In genomic region chr9:93154293-93154903, GRCh38 we compare ENCODE assay signal across 3 cellular contexts.
TF ChIP-seq lines count a peak whose summit lies in the region.

No MANE protein-coding gene starts in this region.

TF ChIP-seq in HEK293T, 16 proteins besides CTCF, POLR2A, EP300 and RAD21 (continued from another document):
- TF ChIP-seq ELF4 (IDR thresholded peaks at IDR 0.05) = no peak
- TF ChIP-seq L3MBTL2 (conservative IDR thresholded peaks at IDR 0.05) = no peak
- TF ChIP-seq SP1 (IDR thresholded peaks at IDR 0.05) = no peak

TF ChIP-seq in SK-N-SH treated with all-trans-retinoic acid at 6 μM for 48 hours, 23 proteins besides CTCF, POLR2A, EP300 and RAD21 (continued from another document):
- TF ChIP-seq TSHZ2 (CRISPR knock-in tag; IDR thresholded peaks at IDR 0.05) (no peak), RARB (CRISPR knock-in tag; IDR thresholded peaks at IDR 0.05) (no peak), OSR1 (CRISPR knock-in tag; IDR thresholded peaks at IDR 0.05) (no peak), CSDC2 (CRISPR knock-in tag; IDR thresholded peaks at IDR 0.05) (no peak), POU6F1 (CRISPR knock-in tag; IDR thresholded peaks at IDR 0.05; ENCODE audit: borderline replicate concordance, low read depth) (no peak), ESRRG (CRISPR knock-in tag; IDR thresholded peaks at IDR 0.05) (no peak), ZNF70 (CRISPR knock-in tag; IDR thresholded peaks at IDR 0.05) (no peak), PATZ1 (CRISPR knock-in tag; IDR thresholded peaks at IDR 0.05; ENCODE audit: borderline replicate concordance) (no peak)

TF ChIP-seq in H1, 55 proteins besides CTCF, POLR2A, EP300 and RAD21 (continued from another document):
- TF ChIP-seq CHD7 (IDR thresholded peaks at IDR 0.05; ENCODE audit: insufficient replicate concordance, low read length) = no peak
- no peak for TF ChIP-seq GABPA (IDR thresholded peaks at IDR 0.05; ENCODE audit: borderline replicate concordance, insufficient read depth, low read length)
- no peak for TF ChIP-seq RBBP5 (IDR thresholded peaks at IDR 0.05; ENCODE audit: borderline replicate concordance, low read depth, low read length)
- TF ChIP-seq TEAD4 (IDR thresholded peaks at IDR 0.05; ENCODE audit: low read depth, low read length) = no peak
- TF ChIP-seq ASH2L (IDR thresholded peaks at IDR 0.05; ENCODE audit: low read length) = no peak
- TF ChIP-seq SAP30 (IDR thresholded peaks at IDR 0.05; ENCODE audit: insufficient read depth, insufficient replicate concordance, low read length) = no peak
- no peak for TF ChIP-seq RXRA (IDR thresholded peaks at IDR 0.05; ENCODE audit: insufficient read depth, low read depth, low read length)
- TF ChIP-seq KDM1A (IDR thresholded peaks at IDR 0.05; ENCODE audit: borderline replicate concordance, low read length) = no peak
- TF ChIP-seq POLR2AphosphoS5 (IDR thresholded peaks at IDR 0.05; ENCODE audit: low read depth, low read length) = no peak
- TF ChIP-seq YY1 (IDR thresholded peaks at IDR 0.05; ENCODE audit: low read depth, low read length) = no peak
- no peak for TF ChIP-seq BCL11A (IDR thresholded peaks at IDR 0.05; ENCODE audit: low read depth in 2 of 2, low read length in 2 of 2)
- TF ChIP-seq SIN3A (conservative IDR thresholded peaks at IDR 0.05 in 1 of 2, IDR thresholded peaks at IDR 0.05 in 1 of 2; ENCODE audit: low read depth in 1 of 2, low read length in 2 of 2) = no peak
- TF ChIP-seq RNF2 (IDR thresholded peaks at IDR 0.05; ENCODE audit: borderline replicate concordance, low read depth, low read length, missing control alignments, poor library complexity, severe bottlenecking) = no peak
- no peak for TF ChIP-seq USF2 (IDR thresholded peaks at IDR 0.05; ENCODE audit: low read length)
- no peak for TF ChIP-seq E2F6 (IDR thresholded peaks at IDR 0.05)
